ENCODE assay signal across 17 cellular contexts in genomic region chr1:3370856-3371703, GRCh38.
"Had no signal": no experiment of that assay in that cellular context is flagged by ENCODE, and none has a peak within 500 bp of the region (broad histone marks: within the 10 kb centered on the region; RNA-seq: fewer than 3 reads in every experiment).

No MANE protein-coding gene starts in this region.

- H3K36me3 Mint-ChIP-seq: mesothelial cell of epicardium; naive thymus-derived CD8-positive, alpha-beta T cell; stimulated activated naive B cell treated with anti-CD40 and anti-IgM and Interleukin-4, amounts not matched to agents 10 μg/mL and 1 μg/mL and 100 μg/mL, for 72 hours had no signal

- H3K27me3 ChIP-seq: brain microvascular endothelial cell, testis had no signal

- H3K9me3 Mint-ChIP-seq: activated T-helper 2 cell treated with anti-CD3 and anti-CD28 coated beads, Interferon-gamma antibody, Interleukin-2, Interleukin-4, amounts not matched to agents 10 μg/mL and 5 μg/mL and 100 μg/mL, durations not matched to agents 14 hours and 24 hours and 36 hours; mesothelial cell of epicardium had no signal

- ATAC-seq: activated CD8-positive, alpha-beta T cell treated with anti-CD3 and anti-CD28 coated beads, Interleukin-2, amount 10 ng/mL, durations not matched to agents 7 days and 5 days; naive thymus-derived CD8-positive, alpha-beta T cell; stimulated activated naive B cell treated with anti-CD40 and anti-IgM and Interleukin-4, amounts not matched to agents 10 μg/mL and 1 μg/mL and 100 μg/mL, for 72 hours had no signal

- H3K9me3 ChIP-seq: left ventricle myocardium inferior, testis had no signal

- H3K27ac ChIP-seq: brain microvascular endothelial cell had no signal

- H3K27ac Mint-ChIP-seq: activated CD8-positive, alpha-beta T cell treated with anti-CD3 and anti-CD28 coated beads, Interleukin-2, amount 10 ng/mL, durations not matched to agents 7 days and 5 days; activated T-helper 2 cell treated with anti-CD3 and anti-CD28 coated beads, Interferon-gamma antibody, Interleukin-2, Interleukin-4, amounts not matched to agents 10 μg/mL and 5 μg/mL and 100 μg/mL, durations not matched to agents 14 hours and 24 hours and 36 hours; mesothelial cell of epicardium; stimulated activated naive B cell treated with anti-CD40 and anti-IgM and Interleukin-4, amounts not matched to agents 10 μg/mL and 1 μg/mL and 100 μg/mL, for 72 hours had no signal

- H3K4me1 Mint-ChIP-seq: stimulated activated naive B cell treated with anti-CD40 and anti-IgM and Interleukin-4, amounts not matched to agents 10 μg/mL and 1 μg/mL and 100 μg/mL, for 72 hours had no signal

- H3K4me3 Mint-ChIP-seq: activated CD8-positive, alpha-beta T cell treated with anti-CD3 and anti-CD28 coated beads, Interleukin-2, amount 10 ng/mL, durations not matched to agents 7 days and 5 days; mesothelial cell of epicardium; naive thymus-derived CD8-positive, alpha-beta T cell; stimulated activated naive B cell treated with anti-CD40 and anti-IgM and Interleukin-4, amounts not matched to agents 10 μg/mL and 1 μg/mL and 100 μg/mL, for 72 hours had no signal

- H3K4me3 ChIP-seq: left ventricle myocardium inferior, testis had no signal

- DNase-seq: activated CD4-positive, alpha-beta T cell treated with anti-CD3 and anti-CD28 coated beads for 1 hour; activated CD4-positive, alpha-beta T cell treated with anti-CD3 and anti-CD28 coated beads, Interleukin-2, amount 50 U/mL, for 1 hour; activated CD8-positive, alpha-beta T cell treated with anti-CD3 and anti-CD28 coated beads, Interleukin-2, amount 10 ng/mL, durations not matched to agents 7 days and 5 days; activated naive CD4-positive, alpha-beta T cell treated with Interleukin-2 at 50 U/mL for 16 hours; activated T-cell treated with anti-CD3 and anti-CD28 coated beads, Interleukin-2, amount 50 U/mL, for 1 hour; brain microvascular endothelial cell; central memory CD4-positive, alpha-beta T cell; cortex of kidney; left ventricle myocardium inferior; naive thymus-derived CD8-positive, alpha-beta T cell; stimulated activated CD4-positive, alpha-beta T cell treated with anti-CD3 and anti-CD28 coated beads, Interleukin-2, amount 100 ng/mL, for 48 hours; stimulated activated CD8-positive, alpha-beta memory T cell treated with anti-CD3 and anti-CD28 coated beads, Interleukin-4, amount 100 ng/mL, for 48 hours; stimulated activated naive B cell treated with anti-CD40 and anti-IgM and Interleukin-4, amounts not matched to agents 10 μg/mL and 1 μg/mL and 100 μg/mL, for 72 hours; T-helper 9 cell; testis had no signal

- H3K36me3 ChIP-seq: brain microvascular endothelial cell, left ventricle myocardium inferior had no signal
